Comparison of ENCODE assay signal across 11 cellular contexts in the genomic region with DNA sequence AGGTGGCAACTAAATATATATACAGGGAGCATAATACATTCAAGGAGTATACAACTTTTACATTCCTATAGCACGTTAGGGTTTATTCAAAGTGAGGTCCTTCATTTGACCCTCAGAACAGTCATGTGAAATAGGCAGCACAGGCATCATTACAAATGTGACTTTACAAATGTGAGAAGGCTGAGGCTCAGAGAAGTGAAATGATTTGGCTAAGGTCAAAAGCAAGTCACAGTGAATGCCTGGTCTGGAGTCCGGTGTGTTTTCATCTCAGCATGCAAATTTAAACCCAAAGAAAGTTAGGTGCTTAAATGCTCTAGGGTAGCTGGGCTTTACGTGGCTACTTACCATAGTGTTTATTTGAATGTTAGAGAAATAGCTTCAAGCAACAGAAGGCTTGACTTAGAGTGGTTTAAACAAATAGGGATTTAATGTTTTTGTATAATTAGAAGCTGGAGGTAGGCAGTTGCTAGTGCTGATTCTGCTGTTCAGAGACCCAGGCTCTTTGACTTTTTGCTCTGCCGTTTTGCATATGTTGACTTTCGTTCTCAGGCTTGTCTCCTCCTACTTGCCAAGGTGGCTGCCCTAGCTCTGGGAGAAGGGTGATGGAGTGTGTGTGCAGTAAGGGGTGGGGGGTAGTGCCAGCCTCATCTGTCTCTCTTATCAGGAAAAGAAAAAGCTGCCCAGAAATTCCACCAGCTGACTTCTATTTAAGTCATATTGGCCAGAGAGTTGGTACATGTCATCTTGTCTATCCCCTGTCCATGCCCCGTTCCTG.
A peak's percentile ranks its signal among the peaks of the same experiment; 100 is the strongest.
DNase-seq lines count a peak whose midpoint lies in the region; ATAC-seq, FAIRE-seq and TF ChIP-seq lines count a peak whose summit lies in the region.
"Had no signal": no experiment of that assay in that cellular context is flagged by ENCODE, and none has a peak within 500 bp of the region (broad histone marks: within the 10 kb centered on the region; RNA-seq: fewer than 3 reads in every experiment).

No MANE protein-coding gene starts in this region.

- no peaks in the 10 kb centered on the region for H3K79me2 ChIP-seq in keratinocyte (ENCODE audit: control insufficient read depth, insufficient read depth, low read length)

- no peaks in the 10 kb centered on the region for H3K27me3 ChIP-seq in keratinocyte (ENCODE audit: control insufficient read depth, extremely low read depth, insufficient read depth, low read length)
- no peaks in the 10 kb centered on the region for H3K27me3 ChIP-seq in WERI-Rb-1 (ENCODE audit: insufficient read depth, low read depth, severe bottlenecking)

- no peaks in the 10 kb centered on the region for H3K4me1 ChIP-seq in keratinocyte (ENCODE audit: control insufficient read depth, extremely low read depth, insufficient read depth, low read length)

- H4K20me1 ChIP-seq in keratinocyte (ENCODE audit: control insufficient read depth, extremely low read depth, insufficient read depth, low read length), result no peaks in the 10 kb centered on the region

- DNase-seq in NCI-H69 (lab: John Stamatoyannopoulos, UW) (peak; percentile 64), keratinocyte (ENCODE audit: low read depth, low spot score) (no peak), WERI-Rb-1 (no peak), NCI-H2196 (lab: John Stamatoyannopoulos, UW; ENCODE audit: unreplicated experiment) (no peak)
- DNase-seq: activated naive CD8-positive, alpha-beta T cell treated with anti-CD3 and anti-CD28 coated beads, Interleukin-2, amount 50 U/mL, for 24 hours; NCI-H187 treated with DMSO at 0.1 percent for 48 hours had no signal

- H3K4me3 ChIP-seq in keratinocyte (ENCODE audit: control insufficient read depth in 2 of 3, extremely low read depth in 1 of 3, insufficient read depth in 2 of 3, low read depth in 1 of 3, low read length in 3 of 3) (no peak overlapping the region), WERI-Rb-1 (ENCODE audit: low read depth, low read length) (no peak overlapping the region)

- no peak overlapping the region for H3K27ac ChIP-seq in keratinocyte (ENCODE audit: control insufficient read depth, insufficient read depth, low read length)
- no peak overlapping the region for H3K27ac ChIP-seq in WERI-Rb-1
- H3K27ac ChIP-seq: VCaP had no signal

- H3K9ac ChIP-seq in keratinocyte (ENCODE audit: control insufficient read depth, extremely low read depth, insufficient read depth, low read length), result no peak overlapping the region

- ATAC-seq in GM18498 (IDR thresholded peaks at IDR 0.05; ENCODE audit: unreplicated experiment) (peak; percentile 34), GM19455 (IDR thresholded peaks at IDR 0.05; ENCODE audit: unreplicated experiment) (peak; percentile 45), GM21360 (IDR thresholded peaks at IDR 0.05; ENCODE audit: unreplicated experiment) (no peak), GM18907 (IDR thresholded peaks at IDR 0.05; ENCODE audit: unreplicated experiment) (no peak)
- ATAC-seq: activated naive CD8-positive, alpha-beta T cell treated with anti-CD3 and anti-CD28 coated beads, Interleukin-2, amount 50 U/mL, for 24 hours had no signal

- no peak overlapping the region for H2AFZ ChIP-seq in keratinocyte (ENCODE audit: control insufficient read depth, low read length)

- peak; percentile 32 for FAIRE-seq in keratinocyte (lab: Jason Lieb, UNC)

- dilution Hi-C loops in keratinocyte (cut with MboI; ENCODE audit: extremely low pct_ligation_motif_present, low sequenced_read_pairs), result no loop called here

- H3K9me3 ChIP-seq in keratinocyte (ENCODE audit: control insufficient read depth, low read depth, low read length) (no peaks in the 10 kb centered on the region), WERI-Rb-1 (ENCODE audit: severe bottlenecking) (no peaks in the 10 kb centered on the region)

- no peak overlapping the region for H3K4me2 ChIP-seq in keratinocyte (ENCODE audit: control insufficient read depth, extremely low read depth, insufficient read depth, low read depth, low read length)

- TF ChIP-seq CTCF in keratinocyte (optimal IDR thresholded peaks at IDR 0.05 in 1 of 3, IDR thresholded peaks at IDR 0.05 in 1 of 3, conservative IDR thresholded peaks at IDR 0.05 in 1 of 3; ENCODE audit: extremely low read depth in 1 of 3, insufficient read depth in 2 of 3, low read length in 3 of 3) (no peak), WERI-Rb-1 (IDR thresholded peaks at IDR 0.05; ENCODE audit: low read depth, low read length) (no peak)

- no peaks in the 10 kb centered on the region for H3K9me1 ChIP-seq in keratinocyte (ENCODE audit: control insufficient read depth, extremely low read depth, insufficient read depth, low read length)

- no peaks in the 10 kb centered on the region for H3K36me3 ChIP-seq in keratinocyte (ENCODE audit: control insufficient read depth in 2 of 2, extremely low read depth in 1 of 2, insufficient read depth in 2 of 2, low read length in 2 of 2)
- H3K36me3 ChIP-seq in WERI-Rb-1, result no peaks in the 10 kb centered on the region

Comparison
In these comparisons a context has a peak if more than half of its experiments do, and no peak if none do; other contexts are left out.
1. ATAC-seq: peak in GM18498 (single experiment) and GM19455 (single experiment); none in GM21360 (single experiment) and GM18907 (single experiment).